Comparison of ENCODE assay signal across 9 cellular contexts in the genomic region with DNA sequence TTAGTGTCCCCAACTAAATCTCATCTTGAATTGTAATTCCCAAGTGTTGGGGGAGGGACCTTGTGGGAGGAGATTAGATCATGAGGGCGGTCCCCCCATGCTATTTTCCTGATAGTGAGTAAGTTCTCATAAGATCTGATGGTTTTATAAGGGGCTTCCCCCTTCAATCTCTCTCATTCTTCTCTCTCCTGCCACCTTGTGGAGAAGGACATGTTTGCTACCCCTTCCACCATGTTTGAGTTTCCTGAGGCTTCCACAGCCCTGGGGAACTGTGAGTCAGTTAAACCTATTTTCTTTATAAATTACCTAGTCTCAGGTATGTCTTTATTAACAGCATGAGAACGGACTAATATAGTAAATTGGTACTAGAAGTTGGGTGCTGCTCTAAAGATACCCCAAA.
DNase-seq lines count a peak whose midpoint lies in the region; ATAC-seq and TF ChIP-seq lines count a peak whose summit lies in the region.
"Had no signal": no experiment of that assay in that cellular context is flagged by ENCODE, and none has a peak within 500 bp of the region (broad histone marks: within the 10 kb centered on the region; RNA-seq: fewer than 3 reads in every experiment).

No MANE protein-coding gene starts in this region.

- peak; percentile 86 for ATAC-seq in GM21367 (IDR thresholded peaks at IDR 0.05; ENCODE audit: unreplicated experiment)
- ATAC-seq in GM21619 (IDR thresholded peaks at IDR 0.05; ENCODE audit: unreplicated experiment) = no peak
- ATAC-seq in heart right ventricle = no peak
- ATAC-seq: mucosa of descending colon had no signal

- H3K9me3 Mint-ChIP-seq in endothelial cell (ENCODE audit: unreplicated experiment) = no peaks in the 10 kb centered on the region

- peaks cover 5% of the 10 kb centered on the region for H3K36me3 Mint-ChIP-seq in endothelial cell (ENCODE audit: low read depth, unreplicated experiment)

- no peaks in the 10 kb centered on the region for H3K4me1 ChIP-seq in suprapubic skin
- no peaks in the 10 kb centered on the region for H3K4me1 ChIP-seq in heart right ventricle

- TF ChIP-seq EP300 in suprapubic skin (IDR thresholded peaks at IDR 0.05) = no peak

- no peak overlapping the region for H3K27ac ChIP-seq in suprapubic skin
- no peak overlapping the region for H3K27ac ChIP-seq in heart right ventricle

- no peak overlapping the region for H3K27ac Mint-ChIP-seq in endothelial cell (ENCODE audit: unreplicated experiment)

- intact Hi-C loops in heart right ventricle (cut with DNase I) = no loop called here

- in situ Hi-C loops in KBM-7 (cut with MboI; ENCODE audit: low pct_unique_long_range_greater_than_20kb, low sequenced_read_pairs) = no loop called here

- no peak for DNase-seq in GM06990 (ENCODE audit: extremely low read depth, insufficient read length)
- peak; percentile 39 for DNase-seq in KBM-7
- DNase-seq in endothelial cell (ENCODE audit: low spot score) = peak; percentile 22
- DNase-seq in LoVo (ENCODE audit: low spot score) = no peak
- no peak for DNase-seq in suprapubic skin (ENCODE audit: low spot score in 2 of 2)
- DNase-seq in heart right ventricle = no peak

- H3K27me3 Mint-ChIP-seq in endothelial cell (ENCODE audit: unreplicated experiment) = peaks cover 3% of the 10 kb centered on the region

- H3K27me3 ChIP-seq in GM06990 (replicated peaks; ENCODE audit: control insufficient read depth, insufficient read depth, low read length) (no peaks in the 10 kb centered on the region), suprapubic skin (no peaks in the 10 kb centered on the region), heart right ventricle (no peaks in the 10 kb centered on the region)

- no peak for TF ChIP-seq POLR2A in suprapubic skin (IDR thresholded peaks at IDR 0.05)

- no peaks in the 10 kb centered on the region for H3K4me1 Mint-ChIP-seq in endothelial cell (ENCODE audit: unreplicated experiment)

- H3K4me3 Mint-ChIP-seq in endothelial cell (ENCODE audit: unreplicated experiment) = no peak overlapping the region

- H3K9me3 ChIP-seq in suprapubic skin (no peaks in the 10 kb centered on the region), heart right ventricle (peaks cover 0 to 5% (median 0%) of the 10 kb centered on the region in 11 donors)
- H3K9me3 ChIP-seq: mucosa of descending colon had no signal

- no peaks in the 10 kb centered on the region for H3K36me3 ChIP-seq in GM06990 (ENCODE audit: control insufficient read depth, insufficient read depth, low read length)
- no peaks in the 10 kb centered on the region for H3K36me3 ChIP-seq in suprapubic skin
- no peaks in the 10 kb centered on the region for H3K36me3 ChIP-seq in heart right ventricle

- H3K4me3 ChIP-seq in GM06990 (replicated peaks; ENCODE audit: low read depth, low read length) = no peak overlapping the region
- H3K4me3 ChIP-seq in suprapubic skin = no peak overlapping the region
- no peak overlapping the region for H3K4me3 ChIP-seq in heart right ventricle
- H3K4me3 ChIP-seq: mucosa of descending colon had no signal

- WGBS in suprapubic skin = 57% methylated on average over 2 of the region's 2 CpGs
- WGBS in heart right ventricle, 2 donors = 42 to 58% methylated on average over 2 of the region's 2 CpGs

- TF ChIP-seq CTCF in GM06990 (IDR thresholded peaks at IDR 0.05; ENCODE audit: insufficient read depth, low read length, poor library complexity, severe bottlenecking) (peak; percentile 66), endothelial cell (IDR thresholded peaks at IDR 0.05; ENCODE audit: unreplicated experiment) (peak; percentile 51), suprapubic skin (IDR thresholded peaks at IDR 0.05) (no peak), heart right ventricle (IDR thresholded peaks at IDR 0.05) (peak in 4 of 9 donors; percentile 17 to 34 (median 24))

Comparison
In these comparisons a context has a peak if more than half of its experiments do, and no peak if none do; other contexts are left out.
1. DNase-seq: peak in KBM-7 (single experiment) and endothelial cell (single experiment); none in GM06990 (single experiment), LoVo (single experiment), suprapubic skin (0 of 2) and heart right ventricle (0 of 2).
2. CTCF ChIP-seq: peak in GM06990 (single experiment) and endothelial cell (single experiment); none in suprapubic skin (0 of 2).